In the genomic region with DNA sequence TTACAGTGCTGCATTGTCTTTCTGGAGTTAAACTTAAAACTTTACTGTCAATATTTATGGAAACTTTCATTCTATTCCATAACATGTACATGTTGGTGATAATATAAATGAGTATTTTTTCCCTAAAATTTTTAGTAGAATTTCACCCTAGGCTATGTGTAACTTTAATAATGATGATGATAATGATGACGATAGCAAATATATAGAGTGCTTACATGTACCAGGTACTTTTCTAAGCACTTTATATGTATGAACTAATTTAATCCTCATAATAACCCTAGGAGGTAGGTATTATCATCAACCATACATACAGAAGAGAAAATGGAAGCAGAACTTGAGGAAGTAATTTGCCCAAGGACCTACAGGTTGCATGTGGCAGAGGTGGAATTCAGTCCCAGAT, we compare ENCODE assay signal across 8 cellular contexts.
"Had no signal": no experiment of that assay in that cellular context is flagged by ENCODE, and none has a peak within 500 bp of the region (broad histone marks: within the 10 kb centered on the region; RNA-seq: fewer than 3 reads in every experiment).

No MANE protein-coding gene starts in this region.

- FAIRE-seq: G401.6, GM12878, GM12891, GM12892, GM18507, GM19239 had no signal

- H3K4me3 ChIP-seq: GM12878 had no signal

- DNase-seq: GDM1, GF-D8 had no signal
